ENCODE assay signal across 17 cellular contexts in genomic region chr15:37028609-37029287, GRCh38.
DNase-seq lines count a peak whose midpoint lies in the region; ATAC-seq, FAIRE-seq and TF ChIP-seq lines count a peak whose summit lies in the region.
"Had no signal": no experiment of that assay in that cellular context is flagged by ENCODE, and none has a peak within 500 bp of the region (broad histone marks: within the 10 kb centered on the region; RNA-seq: fewer than 3 reads in every experiment).

No MANE protein-coding gene starts in this region.

- WGBS in GM12878 (ENCODE audit: insufficient coverage, insufficient replicate concordance, low lambda C conversion rate, missing lambda C conversion rate) = 34% methylated on average over 4 of the region's 4 CpGs
- WGBS in prostate gland = 55% methylated on average over 4 of the region's 4 CpGs

- in situ Hi-C loops in GM12878 (cut with MboI) = no loop called here

- H3K4me1 ChIP-seq in GM12878 (ENCODE audit: control insufficient read depth, insufficient read depth, low read length) = 0 out of 2 replicates have a peak, but pooled peaks cover 4% of the 10 kb centered on the region
- no peaks in the 10 kb centered on the region for H3K4me1 ChIP-seq in prostate gland (replicated peaks)

- H3K27ac ChIP-seq in GM12878 (ENCODE audit: control insufficient read depth, insufficient read depth) (no peak overlapping the region), prostate gland (no peak overlapping the region)

- DNase-seq in AG08395 (ENCODE audit: low spot score) (peak; percentile 74), H54 (ENCODE audit: insufficient read length, low spot score) (no peak), GM12878 (ENCODE audit: low read depth, low spot score) (no peak), foreskin fibroblast (peak; percentile 80 to 84), glomerular visceral epithelial cell (ENCODE audit: extremely low spot score) (no peak), NCI-H146 (lab: John Stamatoyannopoulos, UW) (no peak), prostate gland (ENCODE audit: low spot score) (no peak)
- DNase-seq: ACHN; activated CD4-positive, alpha-beta T cell treated with anti-CD3 and anti-CD28 coated beads, Interleukin-2, amount 10 ng/mL, durations not matched to agents 24 days and 14 days; activated naive CD8-positive, alpha-beta T cell treated with anti-CD3 and anti-CD28 coated beads for 36 hours; activated T-cell treated with anti-CD3 and anti-CD28 coated beads, Interleukin-2, amount 50 U/mL, for 48 hours; endodermal cell; H7; mammary epithelial cell; NCI-H1417 treated with DMSO at 0.1 percent for 48 hours had no signal

- intact Hi-C loops in GM12878 (cut with micrococcal nuclease; ENCODE audit: unreplicated experiment) (no loop called here), prostate gland (cut with DNase I) (no loop called here)

- H3K4me3 ChIP-seq in GM12878 (no peak overlapping the region), foreskin fibroblast (ENCODE audit: low read depth in 1 of 2, low read length in 2 of 2) (no peak overlapping the region), prostate gland (no peak overlapping the region)

- TF ChIP-seq CTCF in GM12878 (IDR thresholded peaks at IDR 0.05 in 2 of 3, conservative IDR thresholded peaks at IDR 0.05 in 1 of 3; ENCODE audit: control insufficient read depth in 2 of 3, extremely low read depth in 1 of 3, insufficient read depth in 1 of 3, low read depth in 3 of 3, low read length in 3 of 3) (no peak), foreskin fibroblast (IDR thresholded peaks at IDR 0.05; ENCODE audit: low read depth, low read length) (no peak), prostate gland (IDR thresholded peaks at IDR 0.05) (no peak)

- TF ChIP-seq POLR2A in H54 (IDR thresholded peaks at IDR 0.05; ENCODE audit: low read depth, low read length) (no peak), GM12878 (IDR thresholded peaks at IDR 0.05; ENCODE audit: low read depth, low read length) (no peak), prostate gland (IDR thresholded peaks at IDR 0.05) (no peak)

- no TSS peak for BruUV-seq in GM12878 (replicated peaks; lab: Mats Ljungman, UMichigan)

- H3K4me2 ChIP-seq in GM12878 (ENCODE audit: control insufficient read depth, insufficient read depth) = no peak overlapping the region

- H3K9ac ChIP-seq in GM12878 (ENCODE audit: control insufficient read depth, insufficient read depth, low read length) = no peak overlapping the region

- no peak for TF ChIP-seq EP300 in GM12878 (IDR thresholded peaks at IDR 0.05; ENCODE audit: borderline replicate concordance in 1 of 2, control insufficient read depth in 1 of 2, low read depth in 2 of 2, low read length in 2 of 2)

- H3K9me3 ChIP-seq in GM12878 (replicated peaks; ENCODE audit: control insufficient read depth, insufficient read depth, low read length) (no peaks in the 10 kb centered on the region), prostate gland (no peaks in the 10 kb centered on the region)

- H4K20me1 ChIP-seq in GM12878 (ENCODE audit: control insufficient read depth, insufficient read depth) = no peaks in the 10 kb centered on the region

- no peak overlapping the region for H2AFZ ChIP-seq in GM12878 (ENCODE audit: control insufficient read depth, low read depth, low read length)

- no peak for TF ChIP-seq RAD21 in GM12878 (IDR thresholded peaks at IDR 0.05; ENCODE audit: insufficient read depth, low read depth, low read length)

- ATAC-seq in GM12878 (peak; percentile 60), GM21717 (IDR thresholded peaks at IDR 0.05; ENCODE audit: unreplicated experiment) (no peak)
- ATAC-seq: natural killer cell treated with Interleukin-12 subunit alpha and Interleukin-12 subunit beta and Interleukin-15 and Interleukin-18, amount 100 ng/mL, for 72 hours had no signal

- FAIRE-seq in H54 (lab: Jason Lieb, UNC) (peak; percentile 55), GM12878 (lab: Jason Lieb, UNC) (no peak)

- RAD21 ChIA-PET in GM12878 (lab: Charles Lee; ENCODE audit: unreplicated experiment) = interaction anchor here (0.6 to 2.6 kb wide), 3 partner anchors 9 to 69 kb away, joined by 4 to 8 read pairs (median 6); no protein-coding TSS in a partner anchor

- CTCF ChIA-PET in GM12878 (lab: Yijun Ruan, JAX) = interaction anchor here (0.8 to 2.1 kb wide), 6 partner anchors 9 to 135 kb away, joined by 3 to 10 read pairs (median 4); no protein-coding TSS in a partner anchor

- no peaks in the 10 kb centered on the region for H3K79me2 ChIP-seq in GM12878 (ENCODE audit: control insufficient read depth, insufficient read depth, low read length)

- SMC1A ChIA-PET in GM12878 (lab: Charles Lee; ENCODE audit: uncharacterized antibody, unreplicated experiment) = interaction anchor here (0.9 to 2.8 kb wide), 12 partner anchors 8 to 68 kb away, joined by 3 to 15 read pairs (median 4); no protein-coding TSS in a partner anchor

- no peaks in the 10 kb centered on the region for H3K36me3 ChIP-seq in GM12878 (ENCODE audit: control insufficient read depth in 2 of 2, insufficient read depth in 2 of 2, low read length in 1 of 2)
- H3K36me3 ChIP-seq in prostate gland = no peaks in the 10 kb centered on the region

- H3K27me3 ChIP-seq in GM12878 (replicated peaks in 1 of 2; ENCODE audit: control insufficient read depth in 2 of 2, insufficient read depth in 2 of 2, low read length in 1 of 2) (no peaks in the 10 kb centered on the region), prostate gland (replicated peaks; ENCODE audit: insufficient read depth) (no peaks in the 10 kb centered on the region)

- POLR2A ChIA-PET in GM12878 (lab: Charles Lee) = interaction anchor here (0.6 to 1.6 kb wide), 4 partner anchors 8 to 72 kb away, joined by 4 to 5 read pairs (median 5); no protein-coding TSS in a partner anchor

TF ChIP-seq in GM12878, 131 proteins besides CTCF, POLR2A, EP300 and RAD21:
- TF ChIP-seq NBN (IDR thresholded peaks at IDR 0.05) = no peak
- no peak for TF ChIP-seq MEF2A (IDR thresholded peaks at IDR 0.05; ENCODE audit: insufficient read depth, low read depth, low read length)
- peak; percentile 74 to 75 for TF ChIP-seq SRF (IDR thresholded peaks at IDR 0.05; ENCODE audit: low read depth in 2 of 2, low read length in 2 of 2)

Comparison
In these comparisons a context has a peak if more than half of its experiments do, and no peak if none do; other contexts are left out.
1. DNase-seq: peak in AG08395 (single experiment) and foreskin fibroblast (2 of 2); none in H54 (single experiment), GM12878 (single experiment), glomerular visceral epithelial cell (single experiment), NCI-H146 (single experiment) and prostate gland (single experiment).